Comparison of ENCODE assay signal across 10 cellular contexts in genomic region chrX:1593286-1594271, GRCh38. TPM values are rescaled to one million over a fixed set of nuclear protein-coding genes. Genes with fewer than 3 reads are reported as not detected.
DNase-seq lines count a peak whose midpoint lies in the region; ATAC-seq, FAIRE-seq and TF ChIP-seq lines count a peak whose summit lies in the region.
"Had no signal": no experiment of that assay in that cellular context is flagged by ENCODE, and none has a peak within 500 bp of the region (broad histone marks: within the 10 kb centered on the region; RNA-seq: fewer than 3 reads in every experiment).

No MANE protein-coding gene starts in this region.

- peaks cover 31% of the 10 kb centered on the region for H3K79me1 ChIP-seq in mesendoderm (ENCODE audit: low read length)

- in situ Hi-C loops in K562 (cut with MboI) = no loop called here

- no peak overlapping the region for H4K5ac ChIP-seq in mesendoderm (ENCODE audit: low read length)

- H3K9me3 ChIP-seq in left ventricle myocardium inferior (replicated peaks) (no peaks in the 10 kb centered on the region), K562 (replicated peaks; ENCODE audit: control insufficient read depth, insufficient read depth, low read depth, low read length) (no peaks in the 10 kb centered on the region), vagina (no peaks in the 10 kb centered on the region)

- ATAC-seq in Right ventricle myocardium inferior (no peak), K562 (no peak), HG03280 (IDR thresholded peaks at IDR 0.05; ENCODE audit: unreplicated experiment) (no peak), GM21529 (IDR thresholded peaks at IDR 0.05; ENCODE audit: unreplicated experiment) (no peak)

- TF ChIP-seq CTCF in left ventricle myocardium inferior (IDR thresholded peaks at IDR 0.05; ENCODE audit: borderline replicate concordance) (no peak), K562 (IDR thresholded peaks at IDR 0.05 in 2 of 3, conservative IDR thresholded peaks at IDR 0.05 in 1 of 3; ENCODE audit: insufficient read depth in 2 of 3, low read depth in 1 of 3, low read length in 3 of 3) (no peak), vagina (IDR thresholded peaks at IDR 0.05) (no peak)

- H3K56ac ChIP-seq in mesendoderm (ENCODE audit: low read length) = no peak overlapping the region

- H3K36me3 ChIP-seq in left ventricle myocardium inferior (peaks cover 51% of the 10 kb centered on the region), K562 (ENCODE audit: control insufficient read depth, insufficient read depth, low read length) (peaks cover 51% of the 10 kb centered on the region; the same call in 2 of the 3 replicates), mesendoderm (ENCODE audit: control insufficient read depth, insufficient read depth, low read length) (peaks cover 13% of the 10 kb centered on the region), vagina (peaks cover 6 to 49% of the 10 kb centered on the region in 2 donors)

- no peaks in the 10 kb centered on the region for H3K9me1 ChIP-seq in K562 (ENCODE audit: control insufficient read depth, insufficient read depth, low read length)

- H2BK120ac ChIP-seq in mesendoderm (ENCODE audit: low read depth, low read length) = no peak overlapping the region

- no peak for FAIRE-seq in K562 (lab: Jason Lieb, UNC)

- H3K9ac ChIP-seq in K562 (ENCODE audit: insufficient read depth in 1 of 2, low read depth in 2 of 2, low read length in 2 of 2) = peak overlapping the region in 1 of 2 experiments; percentile 84; a peak in 1 of 4 replicates
- peak overlapping the region; percentile 95 for H3K9ac ChIP-seq in mesendoderm (ENCODE audit: low read length)

- H3K4me3 ChIP-seq in left ventricle myocardium inferior = peak overlapping the region; percentile 90
- H3K4me3 ChIP-seq in K562 = peak overlapping the region; percentile 84
- H3K4me3 ChIP-seq in mesendoderm (ENCODE audit: low read length) = no peak overlapping the region
- H3K4me3 ChIP-seq in vagina = peak overlapping the region; percentile 85 to 94

- H2AFZ ChIP-seq in K562 (ENCODE audit: low read depth, low read length) = no peak overlapping the region

- H3K79me2 ChIP-seq in K562 (ENCODE audit: control insufficient read depth, insufficient read depth, low read length) = peaks cover 40% of the 10 kb centered on the region
- peaks cover 57% of the 10 kb centered on the region for H3K79me2 ChIP-seq in mesendoderm (ENCODE audit: control insufficient read depth, insufficient read depth, low read length)

- no peak overlapping the region for H2BK5ac ChIP-seq in mesendoderm (ENCODE audit: low read length)

- BruUV-seq in K562 (replicated peaks; lab: Mats Ljungman, UMichigan) = no TSS peak

- no peak for TF ChIP-seq RAD21 in K562 (CRISPR knock-in tag; conservative IDR thresholded peaks at IDR 0.05 in 1 of 2, IDR thresholded peaks at IDR 0.05 in 1 of 2)

- no peak overlapping the region for H2AK5ac ChIP-seq in mesendoderm (ENCODE audit: low read length)

- intact Hi-C loops in left ventricle myocardium inferior (cut with micrococcal nuclease) (no loop called here), Right ventricle myocardium inferior (cut with DNase I) (loop anchor here (5.0 kb wide), 1 partner anchor 141 kb away; the partner anchor contains the start of gene ASMTL), K562 (cut with micrococcal nuclease) (no loop called here), vagina (cut with DNase I) (loop anchor here (5.0 to 10.0 kb wide), 2 partner anchors 139 to 201 kb away; partner anchors contain the start of genes ASMTL and SLC25A6)

- no peak overlapping the region for H2BK15ac ChIP-seq in mesendoderm (replicated peaks; ENCODE audit: low read depth)

- H3K27me3 ChIP-seq in left ventricle myocardium inferior (ENCODE audit: low read depth) = no peaks in the 10 kb centered on the region
- H3K27me3 ChIP-seq in K562 (ENCODE audit: control insufficient read depth in 2 of 2, insufficient read depth in 2 of 2, low read length in 2 of 2) = no peaks in the 10 kb centered on the region
- H3K27me3 ChIP-seq in mesendoderm (ENCODE audit: insufficient read depth, low read length, poor library complexity) = no peaks in the 10 kb centered on the region
- H3K27me3 ChIP-seq in vagina = no peaks in the 10 kb centered on the region

- TF ChIP-seq EP300 in K562 (IDR thresholded peaks at IDR 0.05; ENCODE audit: low read length) = no peak

- no peak for DNase-seq in left ventricle myocardium inferior
- DNase-seq in Right ventricle myocardium inferior (ENCODE audit: missing footprints) = no peak
- no peak for DNase-seq in K562 (ENCODE audit: extremely low read depth in 1 of 4, low spot score in 3 of 4)
- DNase-seq in mesendoderm = no peak
- DNase-seq in vagina (ENCODE audit: extremely low spot score in 2 of 2) = no peak
- no peak for DNase-seq in DMS79 treated with DMSO at 0.1 percent for 48 hours (lab: John Stamatoyannopoulos, UW)
- DNase-seq: GDM1, WERI-Rb-1 had no signal

- H4K20me1 ChIP-seq in K562 (replicated peaks; ENCODE audit: control insufficient read depth, insufficient read depth, low read length) = peaks cover 15% of the 10 kb centered on the region

- 96% methylated on average over 39 of the region's 60 CpGs for WGBS in K562 (ENCODE audit: insufficient coverage, low coverage, missing lambda C conversion rate)
- WGBS in mesendoderm (ENCODE audit: extremely low coverage, insufficient coverage, low lambda C conversion rate) = no CpG with 5 or more reads among the region's 60 CpGs

- POLR2A ChIA-PET in K562 (lab: Yijun Ruan, JAX) = no interaction called here

- no peak overlapping the region for H3K23ac ChIP-seq in mesendoderm (ENCODE audit: low read length)

- H3K27ac ChIP-seq in left ventricle myocardium inferior (replicated peaks) (no peak overlapping the region), K562 (ENCODE audit: extremely low read depth, low read depth, low read length) (no peak overlapping the region), mesendoderm (ENCODE audit: low read depth, low read length) (no peak overlapping the region), vagina (no peak overlapping the region)
- H3K27ac ChIP-seq: WERI-Rb-1 had no signal

- no peak overlapping the region for H3K4ac ChIP-seq in mesendoderm (ENCODE audit: low read depth, low read length)

- H4K8ac ChIP-seq in mesendoderm (ENCODE audit: low read depth, low read length) = no peak overlapping the region

- TF ChIP-seq POLR2A in K562 (conservative IDR thresholded peaks at IDR 0.05) = no peak
- no peak for TF ChIP-seq POLR2A in vagina (IDR thresholded peaks at IDR 0.05)

- H3K4me1 ChIP-seq in left ventricle myocardium inferior (peaks cover 58% of the 10 kb centered on the region), K562 (replicated peaks in 1 of 2; ENCODE audit: control insufficient read depth in 2 of 2, insufficient read depth in 2 of 2, low read length in 2 of 2) (peaks cover 0 to 35% of the 10 kb centered on the region in 2 experiments; a peak in 2 of 5 replicates), mesendoderm (ENCODE audit: control insufficient read depth, low read depth, low read length) (no peaks in the 10 kb centered on the region), vagina (peaks cover 30% of the 10 kb centered on the region)

- H3K18ac ChIP-seq in mesendoderm (ENCODE audit: low read length) = no peak overlapping the region

- H3K4me2 ChIP-seq in K562 (ENCODE audit: insufficient read depth, low read length) = peak overlapping the region; percentile 83; the same call in 1 of the 2 replicates
- H3K4me2 ChIP-seq in mesendoderm (ENCODE audit: low read length) = no peak overlapping the region

- CTCF ChIA-PET in K562 (lab: Yijun Ruan, JAX; ENCODE audit: low intra/inter-chr PET ratio) = no interaction called here

RNA-seq across cellular contexts. Expression of gene AKAP17A, which starts 2.2 kb away (rescaled TPM):
- total RNA-seq in left ventricle myocardium inferior (15.8 TPM), Right ventricle myocardium inferior (13.8 TPM), K562 (2014; rRNA removed) (26.8 and 28.0 TPM in 2 replicates), K562 (2014; rRNA removed; fragmentation: Illumina TruSeq; extraction: Trizol) (5.5 and 6.1 TPM in 2 replicates), K562 (2015; rRNA removed; fragmentation: Illumina TruSeq; extraction: Trizol) (12.0 and 13.5 TPM in 2 replicates), K562 (2021) (24.2 TPM in 2 replicates), vagina (49.8 TPM)
- 35.5 and 67.9 TPM in 2 replicates for total RNA-seq in K562 (2011; cell fraction: chromatin; rRNA removed; ENCODE audit: low replicate concordance)
- 47.4 and 50.5 TPM in 2 replicates for total RNA-seq in K562 (2011; cell fraction: nucleolus; rRNA removed)
- 25.8 and 35.2 TPM in 2 replicates for total RNA-seq in K562 (2011; cell fraction: nucleoplasm; rRNA removed)
- polyA plus RNA-seq in K562 (2011; rRNA removed) (7.8 and 14.2 TPM in 2 replicates), K562 (2014; fragmentation: Illumina TruSeq; extraction: Trizol) (8.2 and 10.4 TPM in 2 replicates), K562 (2014; fragmentation: Nextera tagmentation; extraction: Ambion mirVana) (1 to 10 TPM; 1.2 to 1.3 TPM), K562 (2014; rRNA removed) (22.2 and 29.5 TPM in 2 replicates)
- 8.1 and 9.8 TPM in 2 replicates for polyA plus RNA-seq in K562 (2011; cell fraction: cytosol; rRNA removed)
- polyA plus RNA-seq in K562 (2011; cell fraction: nucleus; rRNA removed) = 154 and 165 TPM in 2 replicates
- polyA plus RNA-seq in K562 (2012) = 19.4 and 24.5 TPM in 2 replicates
- 1.9 and 2.1 TPM in 2 replicates for polyA minus RNA-seq in K562 (2011; rRNA and poly(A)+ RNA removed)
- 4.8 and 5.9 TPM in 2 replicates for polyA minus RNA-seq in K562 (2011; cell fraction: cytosol; rRNA and poly(A)+ RNA removed)
- polyA minus RNA-seq in K562 (2011; cell fraction: nucleus; rRNA and poly(A)+ RNA removed) = 13.1 and 18.2 TPM in 2 replicates
- polyA plus RNA-seq in mesendoderm (2013, experiment 1 of 2) = 23.8 TPM
- 23.8 TPM for polyA plus RNA-seq in mesendoderm (2013, experiment 2 of 2)

RNA-seq across cellular contexts. Expression of gene ASMT, which starts 21.3 kb away (rescaled TPM):
- not detected for total RNA-seq in left ventricle myocardium inferior
- not detected for total RNA-seq in Right ventricle myocardium inferior
- total RNA-seq in K562 (2011; cell fraction: chromatin; rRNA removed; ENCODE audit: low replicate concordance) = not detected in 2 replicates
- not detected in 2 replicates for total RNA-seq in K562 (2011; cell fraction: nucleolus; rRNA removed)
- total RNA-seq in K562 (2011; cell fraction: nucleoplasm; rRNA removed) = not detected in 2 replicates
- 0.16 TPM in 1 of 2 replicates, not detected in the other for total RNA-seq in K562 (2014; rRNA removed)
- not detected in 2 replicates for total RNA-seq in K562 (2014; rRNA removed; fragmentation: Illumina TruSeq; extraction: Trizol)
- not detected in 2 replicates for total RNA-seq in K562 (2015; rRNA removed; fragmentation: Illumina TruSeq; extraction: Trizol)
- not detected in 2 replicates for total RNA-seq in K562 (2021)
- polyA plus RNA-seq in K562 (2011; rRNA removed) = 0.20 TPM in 1 of 2 replicates, not detected in the other
- 0.04 TPM in 1 of 2 replicates, not detected in the other for polyA plus RNA-seq in K562 (2011; cell fraction: cytosol; rRNA removed)
- polyA plus RNA-seq in K562 (2011; cell fraction: nucleus; rRNA removed) = not detected in 2 replicates
- polyA plus RNA-seq in K562 (2012) = 0.07 and 0.17 TPM in 2 replicates
- polyA plus RNA-seq in K562 (2014; fragmentation: Illumina TruSeq; extraction: Trizol) = 0.17 TPM in 1 of 2 replicates, not detected in the other
- under 1 TPM in 1 of 2 experiments, not detected in 1; 0.06 TPM for polyA plus RNA-seq in K562 (2014; fragmentation: Nextera tagmentation; extraction: Ambion mirVana)
- polyA plus RNA-seq in K562 (2014; rRNA removed) = not detected in 2 replicates
- not detected in 2 replicates for polyA minus RNA-seq in K562 (2011; rRNA and poly(A)+ RNA removed)
- polyA minus RNA-seq in K562 (2011; cell fraction: cytosol; rRNA and poly(A)+ RNA removed) = not detected in 2 replicates
- not detected in 2 replicates for polyA minus RNA-seq in K562 (2011; cell fraction: nucleus; rRNA and poly(A)+ RNA removed)
- polyA plus RNA-seq in mesendoderm (2013, experiment 1 of 2) = 0.34 TPM
- polyA plus RNA-seq in mesendoderm (2013, experiment 2 of 2) = 0.36 TPM
- not detected for total RNA-seq in vagina

RNA-seq across cellular contexts. Expression of gene P2RY8, which starts 56.6 kb away (rescaled TPM):
- total RNA-seq in left ventricle myocardium inferior (1.9 TPM), Right ventricle myocardium inferior (1.9 TPM), K562 (2014; rRNA removed) (0.08 and 0.09 TPM in 2 replicates), K562 (2014; rRNA removed; fragmentation: Illumina TruSeq; extraction: Trizol) (0.03 and 0.04 TPM in 2 replicates), K562 (2015; rRNA removed; fragmentation: Illumina TruSeq; extraction: Trizol) (0.57 and 0.69 TPM in 2 replicates), K562 (2021) (0.31 and 0.72 TPM in 2 replicates), vagina (0.74 TPM)
- 0.12 TPM in 1 of 2 replicates, not detected in the other for total RNA-seq in K562 (2011; cell fraction: chromatin; rRNA removed; ENCODE audit: low replicate concordance)
- total RNA-seq in K562 (2011; cell fraction: nucleolus; rRNA removed) = 0.50 TPM in 1 of 2 replicates, not detected in the other
- not detected in 2 replicates for total RNA-seq in K562 (2011; cell fraction: nucleoplasm; rRNA removed)
- polyA plus RNA-seq in K562 (2011; rRNA removed) (not detected in 2 replicates), K562 (2014; fragmentation: Illumina TruSeq; extraction: Trizol) (0.07 and 0.14 TPM in 2 replicates), K562 (2014; fragmentation: Nextera tagmentation; extraction: Ambion mirVana) (not detected), K562 (2014; rRNA removed) (0.04 and 0.07 TPM in 2 replicates)
- 0.03 and 0.06 TPM in 2 replicates for polyA plus RNA-seq in K562 (2011; cell fraction: cytosol; rRNA removed)
- 0.06 TPM in 1 of 2 replicates, not detected in the other for polyA plus RNA-seq in K562 (2011; cell fraction: nucleus; rRNA removed)
- polyA plus RNA-seq in K562 (2012) = 0.65 and 4.6 TPM in 2 replicates
- not detected in 2 replicates for polyA minus RNA-seq in K562 (2011; rRNA and poly(A)+ RNA removed)
- not detected in 2 replicates for polyA minus RNA-seq in K562 (2011; cell fraction: cytosol; rRNA and poly(A)+ RNA removed)
- not detected in 2 replicates for polyA minus RNA-seq in K562 (2011; cell fraction: nucleus; rRNA and poly(A)+ RNA removed)
- not detected for polyA plus RNA-seq in mesendoderm (2013, experiment 1 of 2)
- not detected for polyA plus RNA-seq in mesendoderm (2013, experiment 2 of 2)

Comparison
In these comparisons a context has a peak if more than half of its experiments do, and no peak if none do; other contexts are left out.
1. intact Hi-C loops: an anchor here in Right ventricle myocardium inferior (5.0 kb wide) and vagina (5.0 to 10.0 kb wide); none called in left ventricle myocardium inferior and K562.